In genomic region chr19:37401078-37401477, GRCh38 we compare ENCODE assay signal across 25 cellular contexts.
"Had no signal": no experiment of that assay in that cellular context is flagged by ENCODE, and none has a peak within 500 bp of the region (broad histone marks: within the 10 kb centered on the region; RNA-seq: fewer than 3 reads in every experiment).

No MANE protein-coding gene starts in this region.

- H3K79me2 ChIP-seq: parathyroid adenoma had no signal

- FAIRE-seq: urothelium cell line had no signal

- H3K27me3 ChIP-seq: neural progenitor cell, ovary, stomach, thyroid gland, tibial nerve, upper lobe of left lung, vagina had no signal

- H3K4me2 ChIP-seq: neural progenitor cell had no signal

- ATAC-seq: natural killer cell; psoas muscle; right cardiac atrium; sciatic nerve; stimulated activated effector memory CD8-positive, alpha-beta T cell treated with anti-CD3 and anti-CD28 coated beads, Interleukin-12 subunit alpha, Interleukin-12 subunit beta, amount 100 ng/mL, for 72 hours; stimulated activated naive B cell treated with anti-CD40 and anti-IgM and Interleukin-4, amounts not matched to agents 10 μg/mL and 1 μg/mL and 100 μg/mL, for 72 hours had no signal

- H3K27ac ChIP-seq: neural progenitor cell, ovary, parathyroid adenoma, psoas muscle, skin epidermis, stomach, thoracic aorta, thyroid gland, tibial nerve, upper lobe of left lung, vagina had no signal

- H3K9ac ChIP-seq: neural progenitor cell, parathyroid adenoma had no signal

- DNase-seq: natural killer cell; occipital lobe; ovary; posterior cingulate gyrus; psoas muscle; right cardiac atrium; stimulated activated CD4-positive, alpha-beta T cell treated with anti-CD3 and anti-CD28 coated beads, Interleukin-15, amount 100 ng/mL, for 24 hours; stimulated activated CD4-positive, alpha-beta T cell treated with anti-CD3 and anti-CD28 coated beads, Interleukin-2, amount 100 ng/mL, for 24 hours; stimulated activated CD4-positive, alpha-beta T cell treated with anti-CD3 and anti-CD28 coated beads, Interleukin-2, amount 100 ng/mL, for 48 hours; stimulated activated CD4-positive, alpha-beta T cell treated with anti-CD3 and anti-CD28 coated beads, Interleukin-4, amount 100 ng/mL, for 24 hours; stimulated activated naive B cell treated with anti-CD40 and anti-IgM and Interleukin-4, amounts not matched to agents 10 μg/mL and 1 μg/mL and 100 μg/mL, for 72 hours; stimulated activated naive CD4-positive, alpha-beta T cell treated with Interleukin-2 at 50 U/mL for 16 hours; stomach; thyroid gland; trophoblast cell; upper lobe of left lung had no signal

- H3K36me3 ChIP-seq: neural progenitor cell, ovary, stomach, thoracic aorta, thyroid gland, tibial nerve, upper lobe of left lung, vagina had no signal

- H2AFZ ChIP-seq: neural progenitor cell, parathyroid adenoma had no signal

- H3K4me3 ChIP-seq: neural progenitor cell, ovary, psoas muscle, skin epidermis, stomach, thoracic aorta, thyroid gland, tibial nerve, upper lobe of left lung, vagina had no signal

- H3K4me1 ChIP-seq: neural progenitor cell, parathyroid adenoma, psoas muscle, stomach, thyroid gland, tibial nerve, upper lobe of left lung, vagina had no signal
